In genomic region chr2:223735659-223736244, GRCh38 we compare ENCODE assay signal across 15 cellular contexts.
DNase-seq lines count a peak whose midpoint lies in the region; ATAC-seq and TF ChIP-seq lines count a peak whose summit lies in the region.
"Had no signal": no experiment of that assay in that cellular context is flagged by ENCODE, and none has a peak within 500 bp of the region (broad histone marks: within the 10 kb centered on the region; RNA-seq: fewer than 3 reads in every experiment).

No MANE protein-coding gene starts in this region.

- no peak overlapping the region for H2BK120ac ChIP-seq in mesenchymal stem cell (ENCODE audit: low read depth, low read length)

- H3K4me2 ChIP-seq in mesenchymal stem cell (ENCODE audit: low read length, poor library complexity, severe bottlenecking): no peak overlapping the region
- H3K4me2 ChIP-seq: KMS-11, neural progenitor cell had no signal

- no peak overlapping the region for H3K4me3 ChIP-seq in mesenchymal stem cell (ENCODE audit: insufficient read depth in 1 of 2, low read depth in 1 of 2, low read length in 2 of 2)
- H3K4me3 ChIP-seq: esophagus squamous epithelium, neural progenitor cell, vagina had no signal

- H2BK5ac ChIP-seq in mesenchymal stem cell (ENCODE audit: low read depth, low read length, poor library complexity, severe bottlenecking): no peak overlapping the region

- H3K4ac ChIP-seq in mesenchymal stem cell (ENCODE audit: low read depth in 1 of 2, low read length in 2 of 2): no peak overlapping the region

- H3K9me3 Mint-ChIP-seq in natural killer cell treated with Interleukin-12 subunit alpha and Interleukin-12 subunit beta and Interleukin-15 and Interleukin-18, amount 100 ng/mL, for 72 hours: no peaks in the 10 kb centered on the region

- H3K36me3 ChIP-seq in mesenchymal stem cell (ENCODE audit: control insufficient read depth in 1 of 2, insufficient read depth in 2 of 2, low read depth in 1 of 2, low read length in 2 of 2): no peaks in the 10 kb centered on the region
- H3K36me3 ChIP-seq: esophagus squamous epithelium, neural progenitor cell, vagina had no signal

- ATAC-seq in natural killer cell treated with Interleukin-12 subunit alpha and Interleukin-12 subunit beta and Interleukin-15 and Interleukin-18, amount 100 ng/mL, for 72 hours: no peak
- no peak for ATAC-seq in HG02885 (IDR thresholded peaks at IDR 0.05; ENCODE audit: poor library complexity, unreplicated experiment)
- ATAC-seq in HG03159 (IDR thresholded peaks at IDR 0.05; ENCODE audit: unreplicated experiment): no peak
- ATAC-seq in GM21576 (IDR thresholded peaks at IDR 0.05; ENCODE audit: unreplicated experiment): no peak

- no peak for TF ChIP-seq CTCF in AG09319 (IDR thresholded peaks at IDR 0.05; ENCODE audit: low read depth, low read length)

- H3K23ac ChIP-seq in mesenchymal stem cell (ENCODE audit: low read length in 2 of 2): no peak overlapping the region

- H3K9ac ChIP-seq in mesenchymal stem cell (ENCODE audit: low read length): peak overlapping the region; percentile 33
- H3K9ac ChIP-seq: KMS-11, neural progenitor cell had no signal

- no peak overlapping the region for H3K27ac Mint-ChIP-seq in natural killer cell treated with Interleukin-12 subunit alpha and Interleukin-12 subunit beta and Interleukin-15 and Interleukin-18, amount 100 ng/mL, for 72 hours
- H3K27ac Mint-ChIP-seq: activated T-helper 1 cell treated with anti-CD3 and anti-CD28 coated beads, Interleukin-12 subunit alpha, Interleukin-12 subunit beta, Interleukin-2, Interleukin-4 antibody, amounts not matched to agents 30 ng/mL and 10 ng/mL and 1 ng/mL, durations not matched to agents 14 hours and 24 hours and 36 hours; neural progenitor cell had no signal

- H4K8ac ChIP-seq in mesenchymal stem cell (ENCODE audit: low read length): no peak overlapping the region

- H3K18ac ChIP-seq in mesenchymal stem cell (ENCODE audit: low read depth in 1 of 2, low read length in 2 of 2): peak overlapping the region in 1 of 2 experiments; percentile 45

- no peak overlapping the region for H3K4me3 Mint-ChIP-seq in natural killer cell treated with Interleukin-12 subunit alpha and Interleukin-12 subunit beta and Interleukin-15 and Interleukin-18, amount 100 ng/mL, for 72 hours
- H3K4me3 Mint-ChIP-seq: activated T-helper 1 cell treated with anti-CD3 and anti-CD28 coated beads, Interleukin-12 subunit alpha, Interleukin-12 subunit beta, Interleukin-2, Interleukin-4 antibody, amounts not matched to agents 30 ng/mL and 10 ng/mL and 1 ng/mL, durations not matched to agents 14 hours and 24 hours and 36 hours; neural progenitor cell had no signal

- H2BK12ac ChIP-seq in mesenchymal stem cell (ENCODE audit: low read length in 2 of 2): no peak overlapping the region

- peak overlapping the region; percentile 66 for H3K27ac ChIP-seq in mesenchymal stem cell (ENCODE audit: low read length, poor library complexity, severe bottlenecking)
- H3K27ac ChIP-seq: esophagus squamous epithelium, KMS-11, neural progenitor cell, vagina had no signal

- no peaks in the 10 kb centered on the region for H3K79me1 ChIP-seq in mesenchymal stem cell (replicated peaks; ENCODE audit: low read length, poor library complexity, severe bottlenecking)

- H3K27me3 ChIP-seq in mesenchymal stem cell (ENCODE audit: control insufficient read depth in 1 of 2, insufficient read depth in 1 of 2, low read length in 2 of 2): no peaks in the 10 kb centered on the region
- H3K27me3 ChIP-seq: esophagus squamous epithelium, neural progenitor cell, vagina had no signal

- no peak overlapping the region for H4K91ac ChIP-seq in mesenchymal stem cell (ENCODE audit: low read length)

- H3K9me3 ChIP-seq in mesenchymal stem cell (ENCODE audit: control insufficient read depth, low read length): no peaks in the 10 kb centered on the region
- H3K9me3 ChIP-seq: esophagus squamous epithelium, vagina had no signal

- H2AFZ ChIP-seq in mesenchymal stem cell (ENCODE audit: low read depth, low read length): no peak overlapping the region
- H2AFZ ChIP-seq: neural progenitor cell had no signal

- no peak overlapping the region for H3K14ac ChIP-seq in mesenchymal stem cell (ENCODE audit: low read length in 2 of 2)

- no peak overlapping the region for H2BK15ac ChIP-seq in mesenchymal stem cell (ENCODE audit: low read depth, poor library complexity, severe bottlenecking)

- 94% methylated on average over 3 of the region's 4 CpGs for WGBS in mesenchymal stem cell

- peaks cover 8% of the 10 kb centered on the region for H3K4me1 ChIP-seq in mesenchymal stem cell (ENCODE audit: control insufficient read depth, insufficient read depth, low read depth, low read length)
- H3K4me1 ChIP-seq: esophagus squamous epithelium, neural progenitor cell had no signal

- no peaks in the 10 kb centered on the region for H3K4me1 Mint-ChIP-seq in natural killer cell treated with Interleukin-12 subunit alpha and Interleukin-12 subunit beta and Interleukin-15 and Interleukin-18, amount 100 ng/mL, for 72 hours (ENCODE audit: low read depth in 2 of 2)
- H3K4me1 Mint-ChIP-seq: neural progenitor cell had no signal

- DNase-seq in AG09319 (ENCODE audit: extremely low read depth, low read depth) (peak; percentile 24), LHCN-M2 (ENCODE audit: low read depth) (peak; percentile 84), dermis blood vessel endothelial cell (peak; percentile 65), mesenchymal stem cell (peak; percentile 73)
- no peak for DNase-seq in natural killer cell treated with Interleukin-12 subunit alpha and Interleukin-12 subunit beta and Interleukin-15 and Interleukin-18, amount 100 ng/mL, for 72 hours (ENCODE audit: low spot score)
- DNase-seq: activated CD4-positive, alpha-beta T cell treated with anti-CD3 and anti-CD28 coated beads for 48 hours; esophagus squamous epithelium; stimulated activated CD8-positive, alpha-beta memory T cell treated with anti-CD3 and anti-CD28 coated beads, Interleukin-4, amount 100 ng/mL, for 48 hours had no signal

- H2AK5ac ChIP-seq in mesenchymal stem cell (ENCODE audit: low read length, severe bottlenecking): no peak overlapping the region

- H3K27me3 Mint-ChIP-seq in natural killer cell treated with Interleukin-12 subunit alpha and Interleukin-12 subunit beta and Interleukin-15 and Interleukin-18, amount 100 ng/mL, for 72 hours: peaks cover 0 to 3% of the 10 kb centered on the region in 2 donors

- H3K36me3 Mint-ChIP-seq in natural killer cell treated with Interleukin-12 subunit alpha and Interleukin-12 subunit beta and Interleukin-15 and Interleukin-18, amount 100 ng/mL, for 72 hours: no peaks in the 10 kb centered on the region
- H3K36me3 Mint-ChIP-seq: neural progenitor cell had no signal
